In the genomic region with DNA sequence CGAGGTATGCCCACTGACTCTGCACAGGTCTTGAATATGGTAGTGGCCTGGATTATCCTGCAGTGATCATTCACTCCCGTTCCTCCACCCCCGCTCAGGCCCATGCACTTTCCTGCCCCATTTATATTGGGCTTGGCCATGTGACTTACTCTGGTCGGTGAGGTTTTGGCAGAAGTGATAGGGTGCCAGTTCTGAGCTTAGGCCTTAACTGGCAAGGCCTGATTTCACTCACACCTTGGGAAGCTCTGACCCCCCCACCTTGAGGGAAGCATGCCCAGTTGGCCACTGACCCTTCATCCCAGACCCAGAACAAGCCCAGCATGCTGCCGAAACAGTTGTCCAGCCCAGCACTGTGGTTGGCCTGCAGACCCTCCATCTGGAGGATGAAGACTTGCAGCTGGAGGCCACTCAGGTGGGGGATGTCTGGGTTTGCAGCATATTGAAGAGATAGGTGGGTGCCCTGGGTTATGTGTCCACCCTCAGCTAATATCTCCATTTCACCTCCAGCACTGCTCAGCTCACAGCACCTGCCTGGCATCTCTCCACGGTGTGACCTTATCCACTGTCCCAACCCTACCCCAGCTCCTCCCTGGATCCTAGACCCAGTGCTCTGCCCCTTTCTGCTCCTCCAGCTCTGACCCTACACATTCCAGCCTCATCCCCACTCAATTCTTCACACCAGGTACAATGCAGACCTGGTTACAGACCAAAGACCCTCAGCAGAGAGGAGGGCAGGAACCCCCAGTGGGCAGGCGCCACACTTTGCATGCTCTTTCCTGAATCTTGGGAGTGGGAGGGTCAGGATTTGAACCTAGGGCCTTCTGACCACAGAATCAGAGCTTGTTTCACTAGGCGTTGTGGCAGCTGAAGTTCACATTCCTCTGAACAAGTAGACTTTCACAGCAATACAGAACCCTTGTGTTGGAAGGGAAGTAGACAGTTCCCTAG, we compare ENCODE assay signal across 10 cellular contexts.
A peak's percentile ranks its signal among the peaks of the same experiment; 100 is the strongest.
DNase-seq lines count a peak whose midpoint lies in the region; ATAC-seq and TF ChIP-seq lines count a peak whose summit lies in the region.
"Had no signal": no experiment of that assay in that cellular context is flagged by ENCODE, and none has a peak within 500 bp of the region (broad histone marks: within the 10 kb centered on the region; RNA-seq: fewer than 3 reads in every experiment).

No MANE protein-coding gene starts in this region.

- no peaks in the 10 kb centered on the region for H3K27me3 Mint-ChIP-seq in T-cell
- H3K27me3 Mint-ChIP-seq in type B pancreatic cell, result peaks cover 3% of the 10 kb centered on the region
- H3K27me3 Mint-ChIP-seq: activated naive CD8-positive, alpha-beta T cell had no signal

- H3K27ac Mint-ChIP-seq in T-cell (peak overlapping the region in 1 of 2 donors; percentile 17), type B pancreatic cell (peak overlapping the region; percentile 77)
- H3K27ac Mint-ChIP-seq: activated naive CD8-positive, alpha-beta T cell had no signal

- ATAC-seq in T-cell (replicated peaks in 1 of 4), result peak; percentile 42 to 63 (median 58)
- ATAC-seq: right lobe of liver had no signal

- TF ChIP-seq CTCF in type B pancreatic cell (conservative IDR thresholded peaks at IDR 0.05), result no peak

- POLR2A ChIA-PET in T-cell (lab: Charles Lee), result no interaction called here

- CTCF ChIA-PET in T-cell (lab: Charles Lee), result interaction anchor here in 1 of 2 donors (0.6 to 1.2 kb wide), 3 partner anchors 9 to 185 kb away, joined by 3 to 5 read pairs (median 3); no protein-coding TSS in a partner anchor

- H3K4me1 Mint-ChIP-seq in T-cell (peaks cover 0 to 13% (median 0%) of the 10 kb centered on the region in 3 donors), type B pancreatic cell (ENCODE audit: unreplicated experiment) (no peaks in the 10 kb centered on the region)

- H3K36me3 Mint-ChIP-seq in T-cell (no peaks in the 10 kb centered on the region), type B pancreatic cell (peaks cover 4% of the 10 kb centered on the region)
- H3K36me3 Mint-ChIP-seq: activated naive CD8-positive, alpha-beta T cell had no signal

- H3K4me3 Mint-ChIP-seq in T-cell (peak overlapping the region in 1 of 3 donors; percentile 25), type B pancreatic cell (no peak overlapping the region)
- H3K4me3 Mint-ChIP-seq: activated naive CD8-positive, alpha-beta T cell had no signal

- peak; percentile 61 for DNase-seq in stimulated activated CD4-positive, alpha-beta T cell treated with anti-CD3 and anti-CD28 coated beads, Interleukin-15, amount 100 ng/mL, for 24 hours
- no peak for DNase-seq in stimulated activated CD4-positive, alpha-beta T cell treated with anti-CD3 and anti-CD28 coated beads, Interleukin-4, amount 100 ng/mL, for 4 hours
- DNase-seq in T-cell (peak in 30 of 34 experiments; percentile 11 to 80 (median 66)), type B pancreatic cell (ENCODE audit: extremely low spot score, unreplicated experiment) (no peak), RKO (ENCODE audit: low spot score) (no peak), NCI-H1417 treated with DMSO at 0.1 percent for 48 hours (lab: John Stamatoyannopoulos, UW) (no peak), HuH-7.5 (ENCODE audit: low spot score) (no peak)
- peak; percentile 61 for DNase-seq in central memory CD4-positive, alpha-beta T cell
- DNase-seq: right lobe of liver had no signal

- H3K9me3 Mint-ChIP-seq in T-cell, result peaks cover 0 to 3% (median 0%) of the 10 kb centered on the region in 3 donors
- no peaks in the 10 kb centered on the region for H3K9me3 Mint-ChIP-seq in type B pancreatic cell

Comparison
In these comparisons a context has a peak if more than half of its experiments do, and no peak if none do; other contexts are left out.
1. DNase-seq: peak in stimulated activated CD4-positive, alpha-beta T cell treated with anti-CD3 and anti-CD28 coated beads, Interleukin-15, amount 100 ng/mL, for 24 hours (single experiment), T-cell (30 of 34) and central memory CD4-positive, alpha-beta T cell (single experiment); none in stimulated activated CD4-positive, alpha-beta T cell treated with anti-CD3 and anti-CD28 coated beads, Interleukin-4, amount 100 ng/mL, for 4 hours (0 of 2), type B pancreatic cell (single experiment), RKO (single experiment), NCI-H1417 treated with DMSO at 0.1 percent for 48 hours (single experiment) and HuH-7.5 (single experiment).